ENCODE assay signal across 15 cellular contexts in the genomic region with DNA sequence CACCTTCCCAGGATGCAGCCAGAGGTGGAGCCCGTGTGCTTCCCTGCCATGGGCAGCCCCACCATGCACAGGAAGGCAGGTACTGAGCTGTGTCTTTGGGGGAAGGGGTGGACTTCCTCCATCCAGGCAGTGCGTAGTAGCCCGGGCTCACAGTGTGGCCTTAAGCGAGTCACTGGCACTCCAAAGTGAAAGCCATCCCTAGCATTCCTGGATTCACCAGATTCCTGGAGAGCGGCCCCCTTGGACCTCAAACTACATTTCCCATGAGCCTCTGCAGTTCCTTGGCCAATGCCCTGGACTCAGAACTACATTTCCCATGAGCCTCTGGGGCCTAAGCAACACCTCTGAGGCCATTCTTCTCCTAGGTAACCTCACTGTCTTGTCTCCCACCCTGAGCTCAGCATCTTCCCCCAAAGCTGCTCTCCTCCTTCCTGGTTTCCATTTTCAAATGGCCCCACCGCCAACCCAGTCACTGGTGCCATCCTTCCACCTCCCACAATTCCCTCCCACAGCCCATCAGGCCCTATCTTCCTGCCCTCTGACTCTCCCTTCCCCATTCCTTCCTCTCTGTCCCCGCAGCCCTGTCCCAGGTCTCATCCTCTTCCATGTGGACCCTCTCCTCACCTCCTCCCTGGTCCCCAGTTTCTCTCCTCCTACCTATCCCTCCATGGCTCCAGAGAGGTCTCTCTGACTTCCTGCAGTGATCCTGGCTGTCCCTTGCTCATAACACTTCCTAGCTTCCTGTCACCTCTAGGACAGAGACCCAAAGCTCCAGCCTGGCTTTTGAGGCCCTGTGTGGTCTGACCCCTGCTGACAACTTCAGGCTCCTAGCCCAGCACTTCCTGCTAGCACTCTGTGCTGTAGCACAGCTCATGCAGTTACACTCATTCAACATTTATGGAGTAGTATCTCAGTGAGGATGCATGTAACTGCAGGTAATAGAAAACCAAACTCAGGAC. TPM values are rescaled to one million over a fixed set of nuclear protein-coding genes. Genes with fewer than 3 reads are reported as not detected.
DNase-seq lines count a peak whose midpoint lies in the region; ATAC-seq and TF ChIP-seq lines count a peak whose summit lies in the region.
"Had no signal": no experiment of that assay in that cellular context is flagged by ENCODE, and none has a peak within 500 bp of the region (broad histone marks: within the 10 kb centered on the region; RNA-seq: fewer than 3 reads in every experiment).

A gene (plus strand): TSS at position 13 of the 959 bp plus-strand sequence. CDS start 0 bp downstream, at position 13.

- no peaks in the 10 kb centered on the region for H3K4me1 Mint-ChIP-seq in GM23338
- peaks cover 0 to 4% (median under 1%) of the 10 kb centered on the region in 4 donors for H3K4me1 Mint-ChIP-seq in naive thymus-derived CD8-positive, alpha-beta T cell
- H3K4me1 Mint-ChIP-seq: nephron had no signal

- no peaks in the 10 kb centered on the region for H3K79me2 ChIP-seq in GM23338 (replicated peaks; ENCODE audit: insufficient read depth)
- H3K79me2 ChIP-seq: hepatocyte had no signal

- H3F3A ChIP-seq in GM23338 (replicated peaks; ENCODE audit: low read depth): no peaks in the 10 kb centered on the region

- ATAC-seq in GM23338 (no peak), GM18868 (IDR thresholded peaks at IDR 0.05; ENCODE audit: unreplicated experiment) (no peak)
- no peak for ATAC-seq in naive thymus-derived CD8-positive, alpha-beta T cell

- H3K4me2 ChIP-seq in BLaER1: peak within 1 kb of the TSS; percentile 37; the same call in 1 of the 2 replicates
- H3K4me2 ChIP-seq in GM23338: peak within 1 kb of the TSS; percentile 74
- H3K4me2 ChIP-seq: hepatocyte had no signal

- H3K27me3 ChIP-seq in BLaER1 (no peaks in the 10 kb centered on the region), GM23338 (ENCODE audit: insufficient read depth) (peaks cover 12% of the 10 kb centered on the region)

- POLR2A ChIA-PET in naive thymus-derived CD8-positive, alpha-beta T cell (lab: Charles Lee): interaction anchor here (0.6 kb wide), 1 partner anchor 8 kb away, joined by 4 read pairs; no protein-coding TSS in a partner anchor

- H3K27ac ChIP-seq in BLaER1 (0 out of 2 replicates have a peak within 1 kb of the TSS, but pooled peaks have one; percentile 30), GM23338 (ENCODE audit: low read depth) (no peak within 1 kb of the TSS)
- H3K27ac ChIP-seq: dorsolateral prefrontal cortex, hepatocyte, stomach had no signal

- H3K4me1 ChIP-seq in BLaER1 (peaks cover 12% of the 10 kb centered on the region; the same call in 1 of the 2 replicates), GM23338 (ENCODE audit: insufficient read depth) (peaks cover 20% of the 10 kb centered on the region)
- H3K4me1 ChIP-seq: stomach had no signal

- DNase-seq in GM23338 (ENCODE audit: low spot score): peak; percentile 97
- peak; percentile 28 for DNase-seq in OCI-M1 (lab: John Stamatoyannopoulos, UW)
- peak; percentile 89 for DNase-seq in iPS DF 19.7 (ENCODE audit: low read depth, low spot score)
- no peak for DNase-seq in NCI-H510A treated with DMSO at 0.1 percent for 48 hours (lab: John Stamatoyannopoulos, UW)
- DNase-seq in naive thymus-derived CD8-positive, alpha-beta T cell: no peak
- DNase-seq in activated CD4-positive, alpha-beta T cell treated with anti-CD3 and anti-CD28 coated beads for 48 hours: no peak
- DNase-seq: activated effector memory CD4-positive, alpha-beta T cell treated with anti-CD3 and anti-CD28 coated beads, Interleukin-2, amount 50 U/mL, for 16 hours; DMS153; NCI-H69; stomach had no signal

- H3K36me3 Mint-ChIP-seq in GM23338 (ENCODE audit: low read depth): peaks cover 42% of the 10 kb centered on the region
- H3K36me3 Mint-ChIP-seq in naive thymus-derived CD8-positive, alpha-beta T cell: peaks cover 0 to 3% (median 0%) of the 10 kb centered on the region in 3 donors

- peaks cover 12% of the 10 kb centered on the region for H3K27me3 Mint-ChIP-seq in GM23338 (ENCODE audit: insufficient read depth, low read depth, poor library complexity)
- peaks cover 18 to 46% (median 43%) of the 10 kb centered on the region in 5 donors for H3K27me3 Mint-ChIP-seq in naive thymus-derived CD8-positive, alpha-beta T cell

- TF ChIP-seq CTCF in GM23338 (conservative IDR thresholded peaks at IDR 0.05; ENCODE audit: low read depth in 2 of 2): peak in 1 of 2 experiments; percentile 37; a peak in 1 of 4 replicates

- no peak within 1 kb of the TSS for H3K4me3 ChIP-seq in BLaER1
- H3K4me3 ChIP-seq in GM23338: peak within 1 kb of the TSS; percentile 48
- H3K4me3 ChIP-seq: dorsolateral prefrontal cortex, hepatocyte, stomach had no signal

- H3K27ac Mint-ChIP-seq in GM23338: no peak within 1 kb of the TSS
- peak within 1 kb of the TSS in 1 of 10 donors; percentile 47 for H3K27ac Mint-ChIP-seq in naive thymus-derived CD8-positive, alpha-beta T cell
- H3K27ac Mint-ChIP-seq: nephron had no signal

- no peak within 1 kb of the TSS for H3K9ac ChIP-seq in BLaER1

- H3K9me3 ChIP-seq in BLaER1: peaks cover under 1% of the 10 kb centered on the region; the same call in 1 of the 2 replicates

- H2AFZ ChIP-seq in GM23338: peak within 1 kb of the TSS; percentile 86
- H2AFZ ChIP-seq: hepatocyte had no signal

- no peaks in the 10 kb centered on the region for H4K20me1 ChIP-seq in BLaER1
- no peaks in the 10 kb centered on the region for H4K20me1 ChIP-seq in GM23338 (replicated peaks; ENCODE audit: insufficient read depth)

- H3K9me3 Mint-ChIP-seq in GM23338: peaks cover 27% of the 10 kb centered on the region
- peaks cover 0 to 10% (median under 1%) of the 10 kb centered on the region in 9 donors for H3K9me3 Mint-ChIP-seq in naive thymus-derived CD8-positive, alpha-beta T cell
- H3K9me3 Mint-ChIP-seq: nephron had no signal

- H3K4me3 Mint-ChIP-seq in GM23338: no peak within 1 kb of the TSS
- no peak within 1 kb of the TSS for H3K4me3 Mint-ChIP-seq in naive thymus-derived CD8-positive, alpha-beta T cell
- H3K4me3 Mint-ChIP-seq: nephron had no signal

- H3K36me3 ChIP-seq in BLaER1 (no peaks in the 10 kb centered on the region), GM23338 (ENCODE audit: insufficient read depth) (no peaks in the 10 kb centered on the region)
- H3K36me3 ChIP-seq: stomach had no signal

- no peaks in the 10 kb centered on the region for H3K9me2 ChIP-seq in GM23338 (ENCODE audit: insufficient read depth)

TF ChIP-seq in GM23338, 12 proteins besides CTCF, POLR2A, EP300 and RAD21 (continues in another document):
- TF ChIP-seq, protein P1, sequence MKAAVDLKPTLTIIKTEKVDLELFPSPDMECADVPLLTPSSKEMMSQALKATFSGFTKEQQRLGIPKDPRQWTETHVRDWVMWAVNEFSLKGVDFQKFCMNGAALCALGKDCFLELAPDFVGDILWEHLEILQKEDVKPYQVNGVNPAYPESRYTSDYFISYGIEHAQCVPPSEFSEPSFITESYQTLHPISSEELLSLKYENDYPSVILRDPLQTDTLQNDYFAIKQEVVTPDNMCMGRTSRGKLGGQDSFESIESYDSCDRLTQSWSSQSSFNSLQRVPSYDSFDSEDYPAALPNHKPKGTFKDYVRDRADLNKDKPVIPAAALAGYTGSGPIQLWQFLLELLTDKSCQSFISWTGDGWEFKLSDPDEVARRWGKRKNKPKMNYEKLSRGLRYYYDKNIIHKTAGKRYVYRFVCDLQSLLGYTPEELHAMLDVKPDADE (IDR thresholded peaks at IDR 0.05): peak; percentile 97
- TF ChIP-seq POLR2AphosphoS5 (IDR thresholded peaks at IDR 0.05; ENCODE audit: low read depth): peak; percentile 26; the same call in 1 of the 2 replicates

RNA-seq across cellular contexts. Expression of the gene that starts here (rescaled TPM):
- 1.8 and 23.2 TPM in 2 replicates for total RNA-seq in GM23338 (2014; rRNA removed; shearing (Covaris generic))
- 54.3 and 67.9 TPM in 2 replicates for polyA plus RNA-seq in GM23338 (2016; fragmentation: Nextera tagmentation; extraction: Ambion mirVana)
- total RNA-seq in naive thymus-derived CD8-positive, alpha-beta T cell: 1 to 10 TPM; 1.9 to 2.4 TPM
- 1 to 10 TPM; 1.2 to 5.3 (median 1.8) TPM for polyA plus RNA-seq in naive thymus-derived CD8-positive, alpha-beta T cell
- total RNA-seq: stomach had no signal

Comparison
In these comparisons a context has a peak if more than half of its experiments do, and no peak if none do; other contexts are left out.
1. DNase-seq: peak in GM23338 (single experiment), OCI-M1 (single experiment) and iPS DF 19.7 (single experiment); none in NCI-H510A treated with DMSO at 0.1 percent for 48 hours (single experiment), naive thymus-derived CD8-positive, alpha-beta T cell (0 of 10) and activated CD4-positive, alpha-beta T cell treated with anti-CD3 and anti-CD28 coated beads for 48 hours (single experiment).